Comparison of ENCODE assay signal across 8 cellular contexts in the genomic region with DNA sequence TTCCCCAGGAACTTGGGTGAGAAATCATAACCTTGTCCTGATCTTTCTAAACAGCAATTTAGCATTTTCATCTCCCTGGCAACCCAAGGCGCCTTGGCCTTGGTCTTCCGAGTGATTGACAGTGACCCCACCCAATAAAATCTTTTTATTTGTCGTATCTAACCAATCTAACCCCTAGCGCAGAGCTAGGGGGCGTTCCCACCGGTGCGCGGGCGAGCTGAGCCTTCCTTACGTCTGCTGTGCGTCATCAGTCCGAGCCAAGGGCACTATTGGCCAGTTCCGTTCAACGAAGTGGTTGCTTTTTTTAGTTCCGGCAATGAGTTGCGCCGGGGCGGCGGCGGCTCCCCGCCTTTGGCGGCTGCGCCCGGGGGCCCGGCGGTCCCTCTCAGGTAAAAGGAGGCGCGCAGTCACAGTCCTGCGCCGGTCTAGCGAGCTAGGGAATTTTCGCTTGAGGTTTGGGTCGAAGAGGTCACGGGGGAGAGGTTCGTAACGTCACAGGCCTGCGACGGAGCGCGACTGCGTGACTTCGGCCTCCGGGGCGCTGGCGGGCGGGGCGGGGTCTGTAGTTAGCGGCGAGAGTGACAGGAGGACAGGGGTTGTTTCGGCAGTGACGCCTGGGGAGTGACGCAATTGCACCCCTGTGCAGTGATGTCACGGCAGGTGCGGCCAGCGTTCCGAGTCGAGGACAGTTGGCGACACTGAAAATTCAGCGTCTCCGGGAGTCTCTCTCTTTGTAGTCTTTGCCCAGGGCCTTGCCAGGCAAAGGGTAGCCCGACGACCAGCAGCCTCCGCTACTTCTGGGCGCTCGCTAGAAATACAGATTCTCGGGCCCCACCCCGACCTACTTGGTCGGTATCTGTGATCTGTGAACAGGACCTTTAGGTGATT. TPM values are rescaled to one million over a fixed set of nuclear protein-coding genes. Genes with fewer than 3 reads are reported as not detected.
DNase-seq lines count a peak whose midpoint lies in the region; ATAC-seq, FAIRE-seq and TF ChIP-seq lines count a peak whose summit lies in the region.

A gene (plus strand): TSS at position 266 of the 888 bp plus-strand sequence. CDS start 51 bp downstream, at position 317.

- FAIRE-seq in islet of Langerhans (lab: Jason Lieb, UNC) = peak; percentile 99

- no peak for TF ChIP-seq CTCF in AG09319 (IDR thresholded peaks at IDR 0.05; ENCODE audit: low read depth, low read length)

- ATAC-seq in GM19043 (IDR thresholded peaks at IDR 0.05; ENCODE audit: low read depth, unreplicated experiment) = peak; percentile 95
- peak; percentile 88 for ATAC-seq in HG03378 (IDR thresholded peaks at IDR 0.05; ENCODE audit: unreplicated experiment)

- DNase-seq in AG09319 (ENCODE audit: extremely low read depth, low read depth) (peak; percentile 100), NCI-H460 (ENCODE audit: extremely low read depth, low read depth) (peak; percentile 100), cerebellar nuclear complex (lab: John Stamatoyannopoulos, UW) (peak; percentile 80 to 97)
- peak; percentile 96 for DNase-seq in activated CD4-positive, CD25-positive, alpha-beta regulatory T cell treated with anti-CD3 and anti-CD28 coated beads, Interleukin-2, amount 50 U/mL, for 72 hours
- DNase-seq in stimulated activated CD4-positive, alpha-beta T cell treated with anti-CD3 and anti-CD28 coated beads, Interleukin-12 subunit alpha, Interleukin-12 subunit beta, amount 100 ng/mL, for 4 hours = peak; percentile 98

RNA-seq across cellular contexts. Expression of the gene that starts here (rescaled TPM):
- 28.5 and 33.8 TPM in 2 replicates for total RNA-seq in NCI-H460 (2014; rRNA removed; shearing (Covaris generic))
- 24.6 and 34.4 TPM in 2 replicates for polyA plus RNA-seq in NCI-H460 (2014; cell fraction: nucleus; rRNA removed)

Comparison
In these comparisons a context has a peak if more than half of its experiments do, and no peak if none do; other contexts are left out.
1. Peak in every context shown above with its lines: DNase-seq and ATAC-seq.